In the genomic region with DNA sequence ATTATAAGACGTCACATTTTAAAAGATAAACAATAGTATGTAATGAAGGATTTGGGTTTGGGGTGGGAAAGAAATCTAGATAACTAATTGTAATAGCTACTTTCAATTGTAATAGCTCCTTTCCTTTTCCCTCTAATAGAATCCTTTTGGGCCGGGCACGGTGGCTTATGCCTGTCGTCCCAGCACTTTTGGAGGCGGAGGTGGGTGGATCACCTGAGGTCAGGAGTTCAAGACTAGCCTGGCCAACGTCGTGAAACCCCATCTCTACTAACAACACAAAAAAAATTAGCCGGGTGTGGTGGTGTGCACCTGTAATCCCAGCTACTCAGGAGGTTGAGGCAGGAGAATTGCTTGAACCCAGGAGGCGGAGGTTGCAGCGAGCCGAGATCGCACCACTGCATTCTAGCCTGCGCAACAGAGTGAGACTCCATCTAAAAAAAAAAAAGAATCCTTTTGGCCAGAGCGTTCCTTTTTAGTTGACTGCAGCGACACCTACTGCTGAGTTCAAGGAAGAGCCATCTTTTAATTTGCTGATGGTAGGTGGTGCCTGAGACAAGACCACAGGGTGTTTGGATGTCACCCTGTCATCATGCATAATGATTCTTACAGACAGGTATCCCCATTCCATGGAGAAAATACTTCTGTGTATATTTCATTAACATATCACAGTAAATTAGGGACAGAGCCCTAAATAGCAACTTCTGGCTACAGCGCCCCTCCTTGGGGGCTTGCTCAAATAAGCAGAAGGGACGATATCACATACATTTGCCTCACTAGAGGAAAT, we compare ENCODE assay signal across 8 cellular contexts.
A peak's percentile ranks its signal among the peaks of the same experiment; 100 is the strongest.
DNase-seq lines count a peak whose midpoint lies in the region; ATAC-seq, FAIRE-seq and TF ChIP-seq lines count a peak whose summit lies in the region.

No MANE protein-coding gene starts in this region.

- FAIRE-seq in urothelium cell line (lab: Jason Lieb, UNC): peak; percentile 88

- H2BK15ac ChIP-seq in neuronal stem cell (ENCODE audit: low read length): no peak overlapping the region

- no peak overlapping the region for H2AFZ ChIP-seq in neuronal stem cell (ENCODE audit: low read length)

- no peak overlapping the region for H3K4ac ChIP-seq in neuronal stem cell (ENCODE audit: low read length)

- no peak overlapping the region for H2BK12ac ChIP-seq in neuronal stem cell (ENCODE audit: low read length)

- H4K91ac ChIP-seq in neuronal stem cell (ENCODE audit: low read depth, low read length, poor library complexity): no peak overlapping the region

- no peaks in the 10 kb centered on the region for H3K4me1 ChIP-seq in neuronal stem cell (ENCODE audit: control insufficient read depth in 2 of 2, insufficient read depth in 1 of 2, low read depth in 1 of 2, low read length in 2 of 2)

- peaks cover 3% of the 10 kb centered on the region for H3K27me3 ChIP-seq in HL-60 (ENCODE audit: insufficient read depth, poor library complexity, severe bottlenecking)
- H3K27me3 ChIP-seq in neuronal stem cell (ENCODE audit: control insufficient read depth in 3 of 3, insufficient read depth in 3 of 3, low read depth in 1 of 3, low read length in 3 of 3): no peaks in the 10 kb centered on the region

- no peaks in the 10 kb centered on the region for H3K9me3 ChIP-seq in neuronal stem cell (replicated peaks in 1 of 2; ENCODE audit: control insufficient read depth in 2 of 2, insufficient read depth in 1 of 2, low read depth in 1 of 2, low read length in 2 of 2)

- no peak overlapping the region for H3K9ac ChIP-seq in neuronal stem cell (ENCODE audit: low read depth, low read length, poor library complexity)

- TF ChIP-seq CTCF in HL-60 (IDR thresholded peaks at IDR 0.05; ENCODE audit: insufficient read depth, low read length) (peak; percentile 61), fibroblast of villous mesenchyme (IDR thresholded peaks at IDR 0.05; ENCODE audit: insufficient read depth, low read depth, low read length) (peak; percentile 73)

- no peak overlapping the region for H3K18ac ChIP-seq in neuronal stem cell (ENCODE audit: low read length)

- WGBS in neuronal stem cell (ENCODE audit: extremely low coverage in 2 of 2, insufficient read length in 2 of 2, insufficient replicate concordance in 1 of 2), 2 donors: no CpG with 5 or more reads among the region's 17 CpGs

- no peak overlapping the region for H3K14ac ChIP-seq in neuronal stem cell (ENCODE audit: low read length)

- H3K4me3 ChIP-seq in HL-60 (replicated peaks; ENCODE audit: insufficient read depth, low read length) (no peak overlapping the region), fibroblast of villous mesenchyme (ENCODE audit: low read depth, low read length) (no peak overlapping the region), neuronal stem cell (ENCODE audit: low read length in 2 of 2) (no peak overlapping the region)

- H3K36me3 ChIP-seq in neuronal stem cell (replicated peaks in 1 of 2; ENCODE audit: control insufficient read depth in 2 of 2, insufficient read depth in 2 of 2, low read length in 2 of 2): no peaks in the 10 kb centered on the region

- no peak overlapping the region for H4K8ac ChIP-seq in neuronal stem cell (ENCODE audit: low read depth, low read length)

- no peak overlapping the region for H3K27ac ChIP-seq in HL-60 (replicated peaks)
- H3K27ac ChIP-seq in neuronal stem cell (replicated peaks; ENCODE audit: low read length): no peak overlapping the region

- H2AK5ac ChIP-seq in neuronal stem cell (ENCODE audit: low read depth, low read length): no peak overlapping the region

- H2BK120ac ChIP-seq in neuronal stem cell (ENCODE audit: low read depth, low read length): no peak overlapping the region

- DNase-seq in CMK (ENCODE audit: low read depth): peak; percentile 9
- DNase-seq in HL-60 (ENCODE audit: low read depth in 1 of 2, low spot score in 1 of 2): peak; percentile 27 to 57
- peak; percentile 60 for DNase-seq in NCI-H526 treated with DMSO at 0.1 percent for 48 hours (lab: John Stamatoyannopoulos, UW)
- DNase-seq in activated T-cell treated with anti-CD3 and anti-CD28 coated beads for 1 hour (ENCODE audit: low read depth): peak; percentile 1
- DNase-seq in fibroblast of villous mesenchyme (ENCODE audit: low read depth): peak; percentile 69
- DNase-seq in neuronal stem cell (ENCODE audit: low spot score): peak; percentile 70
- DNase-seq in urothelium cell line (ENCODE audit: low spot score): peak; percentile 84

- H3K23ac ChIP-seq in neuronal stem cell (ENCODE audit: low read depth, low read length, poor library complexity): no peak overlapping the region

- H2BK5ac ChIP-seq in neuronal stem cell (ENCODE audit: low read length): no peak overlapping the region

- H3K79me1 ChIP-seq in neuronal stem cell (ENCODE audit: low read depth, low read length): no peaks in the 10 kb centered on the region

- H3K4me2 ChIP-seq in neuronal stem cell (ENCODE audit: insufficient read depth, low read length, poor library complexity, severe bottlenecking): no peak overlapping the region

- ATAC-seq in GM19324 (IDR thresholded peaks at IDR 0.05; ENCODE audit: low FRiP score, unreplicated experiment): peak; percentile 67

Comparison
In these comparisons a context has a peak if more than half of its experiments do, and no peak if none do; other contexts are left out.
1. DNase-seq: peak in every context shown above with its lines; median percentile 84 in urothelium cell line; 70 in neuronal stem cell; 69 in fibroblast of villous mesenchyme; 60 in NCI-H526 treated with DMSO at 0.1 percent for 48 hours; 42 in HL-60; 9 in CMK; 1 in activated T-cell treated with anti-CD3 and anti-CD28 coated beads for 1 hour.